1 cellular context compared by ENCODE assay signal in the genomic region with DNA sequence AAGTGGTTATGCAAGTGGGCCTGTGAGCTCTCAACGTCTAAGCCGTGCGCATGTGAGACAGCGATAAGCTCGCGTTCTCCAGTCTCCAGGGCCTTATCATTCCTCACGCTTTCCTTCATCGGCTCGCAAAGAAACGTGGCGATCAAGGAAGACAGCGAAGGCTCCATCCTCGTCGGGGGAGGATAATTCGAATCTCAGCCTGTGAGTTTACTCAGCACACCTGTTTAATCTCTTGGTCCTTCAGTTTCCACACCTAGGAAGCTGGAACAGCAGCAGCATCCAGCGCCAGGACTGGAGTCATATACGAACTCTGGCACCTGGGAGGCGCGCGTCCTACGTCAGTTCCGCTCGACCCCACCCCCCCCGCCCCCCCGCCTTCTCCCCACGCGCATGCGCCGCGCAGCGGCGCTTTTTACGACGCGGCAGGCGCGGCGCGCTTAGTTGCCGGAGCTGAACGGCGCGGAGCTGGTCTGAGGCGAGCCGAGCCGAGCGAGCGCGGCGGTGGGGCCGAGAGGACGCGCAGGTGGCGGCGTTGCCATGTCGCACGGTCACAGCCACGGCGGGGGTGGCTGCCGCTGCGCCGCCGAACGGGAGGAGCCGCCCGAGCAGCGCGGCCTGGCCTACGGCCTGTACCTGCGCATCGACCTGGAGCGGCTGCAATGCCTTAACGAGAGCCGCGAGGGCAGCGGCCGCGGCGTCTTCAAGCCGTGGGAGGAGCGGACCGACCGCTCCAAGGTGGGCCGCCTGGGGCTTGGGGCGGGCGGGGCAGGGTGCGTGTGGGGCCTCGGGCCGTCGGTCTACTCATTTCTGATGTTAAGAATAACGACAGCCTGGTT.
A peak's percentile ranks its signal among the peaks of the same experiment; 100 is the strongest.
TF ChIP-seq lines count a peak whose summit lies in the region.

A gene with protein sequence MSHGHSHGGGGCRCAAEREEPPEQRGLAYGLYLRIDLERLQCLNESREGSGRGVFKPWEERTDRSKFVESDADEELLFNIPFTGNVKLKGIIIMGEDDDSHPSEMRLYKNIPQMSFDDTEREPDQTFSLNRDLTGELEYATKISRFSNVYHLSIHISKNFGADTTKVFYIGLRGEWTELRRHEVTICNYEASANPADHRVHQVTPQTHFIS (plus strand): TSS at position 440 of the 836 bp plus-strand sequence. CDS start 98 bp downstream, at position 538.

TF ChIP-seq in WTC11, 78 proteins besides CTCF, POLR2A, EP300 and RAD21 (continued from another document and continues in another):
- TF ChIP-seq PRRX2 (CRISPR knock-in tag; IDR thresholded peaks at IDR 0.05): 0 out of 2 replicates have a peak, but pooled peaks have one; percentile 55
- TF ChIP-seq EMX1 (CRISPR knock-in tag; IDR thresholded peaks at IDR 0.05): no peak
- TF ChIP-seq, protein P1, sequence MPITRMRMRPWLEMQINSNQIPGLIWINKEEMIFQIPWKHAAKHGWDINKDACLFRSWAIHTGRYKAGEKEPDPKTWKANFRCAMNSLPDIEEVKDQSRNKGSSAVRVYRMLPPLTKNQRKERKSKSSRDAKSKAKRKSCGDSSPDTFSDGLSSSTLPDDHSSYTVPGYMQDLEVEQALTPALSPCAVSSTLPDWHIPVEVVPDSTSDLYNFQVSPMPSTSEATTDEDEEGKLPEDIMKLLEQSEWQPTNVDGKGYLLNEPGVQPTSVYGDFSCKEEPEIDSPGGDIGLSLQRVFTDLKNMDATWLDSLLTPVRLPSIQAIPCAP (CRISPR knock-in tag; IDR thresholded peaks at IDR 0.05): no peak
- no peak; the same call in 1 of the 2 replicates for TF ChIP-seq ZNF219 (CRISPR knock-in tag; IDR thresholded peaks at IDR 0.05; ENCODE audit: borderline replicate concordance)
- no peak for TF ChIP-seq ATF2 (CRISPR knock-in tag; IDR thresholded peaks at IDR 0.05; ENCODE audit: borderline replicate concordance, low read depth)
- 0 out of 2 replicates have a peak, but pooled peaks have one; percentile 27 for TF ChIP-seq TCF7 (CRISPR knock-in tag; IDR thresholded peaks at IDR 0.05; ENCODE audit: low read depth)
- TF ChIP-seq E2F4 (CRISPR knock-in tag; IDR thresholded peaks at IDR 0.05; ENCODE audit: borderline replicate concordance, low read depth): peak; percentile 74; the same call in 1 of the 2 replicates
- peak; percentile 76 for TF ChIP-seq HMGXB4 (CRISPR knock-in tag; IDR thresholded peaks at IDR 0.05)
- TF ChIP-seq, protein P2, sequence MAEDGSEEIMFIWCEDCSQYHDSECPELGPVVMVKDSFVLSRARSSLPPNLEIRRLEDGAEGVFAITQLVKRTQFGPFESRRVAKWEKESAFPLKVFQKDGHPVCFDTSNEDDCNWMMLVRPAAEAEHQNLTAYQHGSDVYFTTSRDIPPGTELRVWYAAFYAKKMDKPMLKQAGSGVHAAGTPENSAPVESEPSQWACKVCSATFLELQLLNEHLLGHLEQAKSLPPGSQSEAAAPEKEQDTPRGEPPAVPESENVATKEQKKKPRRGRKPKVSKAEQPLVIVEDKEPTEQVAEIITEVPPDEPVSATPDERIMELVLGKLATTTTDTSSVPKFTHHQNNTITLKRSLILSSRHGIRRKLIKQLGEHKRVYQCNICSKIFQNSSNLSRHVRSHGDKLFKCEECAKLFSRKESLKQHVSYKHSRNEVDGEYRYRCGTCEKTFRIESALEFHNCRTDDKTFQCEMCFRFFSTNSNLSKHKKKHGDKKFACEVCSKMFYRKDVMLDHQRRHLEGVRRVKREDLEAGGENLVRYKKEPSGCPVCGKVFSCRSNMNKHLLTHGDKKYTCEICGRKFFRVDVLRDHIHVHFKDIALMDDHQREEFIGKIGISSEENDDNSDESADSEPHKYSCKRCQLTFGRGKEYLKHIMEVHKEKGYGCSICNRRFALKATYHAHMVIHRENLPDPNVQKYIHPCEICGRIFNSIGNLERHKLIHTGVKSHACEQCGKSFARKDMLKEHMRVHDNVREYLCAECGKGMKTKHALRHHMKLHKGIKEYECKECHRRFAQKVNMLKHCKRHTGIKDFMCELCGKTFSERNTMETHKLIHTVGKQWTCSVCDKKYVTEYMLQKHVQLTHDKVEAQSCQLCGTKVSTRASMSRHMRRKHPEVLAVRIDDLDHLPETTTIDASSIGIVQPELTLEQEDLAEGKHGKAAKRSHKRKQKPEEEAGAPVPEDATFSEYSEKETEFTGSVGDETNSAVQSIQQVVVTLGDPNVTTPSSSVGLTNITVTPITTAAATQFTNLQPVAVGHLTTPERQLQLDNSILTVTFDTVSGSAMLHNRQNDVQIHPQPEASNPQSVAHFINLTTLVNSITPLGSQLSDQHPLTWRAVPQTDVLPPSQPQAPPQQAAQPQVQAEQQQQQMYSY (CRISPR knock-in tag; IDR thresholded peaks at IDR 0.05): no peak
- no peak for TF ChIP-seq NR2C2 (CRISPR knock-in tag; IDR thresholded peaks at IDR 0.05)
- no peak for TF ChIP-seq ATF6 (CRISPR knock-in tag; IDR thresholded peaks at IDR 0.05)
- peak; percentile 69; the same call in 1 of the 2 replicates for TF ChIP-seq ZNF416 (CRISPR knock-in tag; IDR thresholded peaks at IDR 0.05)
- 0 out of 2 replicates have a peak, but pooled peaks have one; percentile 42 for TF ChIP-seq FOXK1 (CRISPR knock-in tag; IDR thresholded peaks at IDR 0.05)
- no peak for TF ChIP-seq CBFB (CRISPR knock-in tag; IDR thresholded peaks at IDR 0.05; ENCODE audit: low read depth)
- TF ChIP-seq CREM (CRISPR knock-in tag; IDR thresholded peaks at IDR 0.05): peak; percentile 89; the same call in 1 of the 2 replicates
- TF ChIP-seq ZBTB21 (CRISPR knock-in tag; IDR thresholded peaks at IDR 0.05; ENCODE audit: borderline replicate concordance): no peak
- TF ChIP-seq ZNF396 (CRISPR knock-in tag; IDR thresholded peaks at IDR 0.05; ENCODE audit: borderline replicate concordance): no peak
- no peak for TF ChIP-seq ZNF281 (CRISPR knock-in tag; IDR thresholded peaks at IDR 0.05)
- TF ChIP-seq, protein P3, sequence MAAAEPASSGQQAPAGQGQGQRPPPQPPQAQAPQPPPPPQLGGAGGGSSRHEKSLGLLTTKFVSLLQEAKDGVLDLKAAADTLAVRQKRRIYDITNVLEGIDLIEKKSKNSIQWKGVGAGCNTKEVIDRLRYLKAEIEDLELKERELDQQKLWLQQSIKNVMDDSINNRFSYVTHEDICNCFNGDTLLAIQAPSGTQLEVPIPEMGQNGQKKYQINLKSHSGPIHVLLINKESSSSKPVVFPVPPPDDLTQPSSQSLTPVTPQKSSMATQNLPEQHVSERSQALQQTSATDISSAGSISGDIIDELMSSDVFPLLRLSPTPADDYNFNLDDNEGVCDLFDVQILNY (CRISPR knock-in tag; IDR thresholded peaks at IDR 0.05): peak; percentile 84
- TF ChIP-seq ZBTB43 (CRISPR knock-in tag; IDR thresholded peaks at IDR 0.05): no peak
- TF ChIP-seq, protein P4, sequence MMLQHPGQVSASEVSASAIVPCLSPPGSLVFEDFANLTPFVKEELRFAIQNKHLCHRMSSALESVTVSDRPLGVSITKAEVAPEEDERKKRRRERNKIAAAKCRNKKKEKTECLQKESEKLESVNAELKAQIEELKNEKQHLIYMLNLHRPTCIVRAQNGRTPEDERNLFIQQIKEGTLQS (CRISPR knock-in tag; conservative IDR thresholded peaks at IDR 0.05): no peak
- TF ChIP-seq RORB (CRISPR knock-in tag; IDR thresholded peaks at IDR 0.05): no peak
- TF ChIP-seq, protein P5, sequence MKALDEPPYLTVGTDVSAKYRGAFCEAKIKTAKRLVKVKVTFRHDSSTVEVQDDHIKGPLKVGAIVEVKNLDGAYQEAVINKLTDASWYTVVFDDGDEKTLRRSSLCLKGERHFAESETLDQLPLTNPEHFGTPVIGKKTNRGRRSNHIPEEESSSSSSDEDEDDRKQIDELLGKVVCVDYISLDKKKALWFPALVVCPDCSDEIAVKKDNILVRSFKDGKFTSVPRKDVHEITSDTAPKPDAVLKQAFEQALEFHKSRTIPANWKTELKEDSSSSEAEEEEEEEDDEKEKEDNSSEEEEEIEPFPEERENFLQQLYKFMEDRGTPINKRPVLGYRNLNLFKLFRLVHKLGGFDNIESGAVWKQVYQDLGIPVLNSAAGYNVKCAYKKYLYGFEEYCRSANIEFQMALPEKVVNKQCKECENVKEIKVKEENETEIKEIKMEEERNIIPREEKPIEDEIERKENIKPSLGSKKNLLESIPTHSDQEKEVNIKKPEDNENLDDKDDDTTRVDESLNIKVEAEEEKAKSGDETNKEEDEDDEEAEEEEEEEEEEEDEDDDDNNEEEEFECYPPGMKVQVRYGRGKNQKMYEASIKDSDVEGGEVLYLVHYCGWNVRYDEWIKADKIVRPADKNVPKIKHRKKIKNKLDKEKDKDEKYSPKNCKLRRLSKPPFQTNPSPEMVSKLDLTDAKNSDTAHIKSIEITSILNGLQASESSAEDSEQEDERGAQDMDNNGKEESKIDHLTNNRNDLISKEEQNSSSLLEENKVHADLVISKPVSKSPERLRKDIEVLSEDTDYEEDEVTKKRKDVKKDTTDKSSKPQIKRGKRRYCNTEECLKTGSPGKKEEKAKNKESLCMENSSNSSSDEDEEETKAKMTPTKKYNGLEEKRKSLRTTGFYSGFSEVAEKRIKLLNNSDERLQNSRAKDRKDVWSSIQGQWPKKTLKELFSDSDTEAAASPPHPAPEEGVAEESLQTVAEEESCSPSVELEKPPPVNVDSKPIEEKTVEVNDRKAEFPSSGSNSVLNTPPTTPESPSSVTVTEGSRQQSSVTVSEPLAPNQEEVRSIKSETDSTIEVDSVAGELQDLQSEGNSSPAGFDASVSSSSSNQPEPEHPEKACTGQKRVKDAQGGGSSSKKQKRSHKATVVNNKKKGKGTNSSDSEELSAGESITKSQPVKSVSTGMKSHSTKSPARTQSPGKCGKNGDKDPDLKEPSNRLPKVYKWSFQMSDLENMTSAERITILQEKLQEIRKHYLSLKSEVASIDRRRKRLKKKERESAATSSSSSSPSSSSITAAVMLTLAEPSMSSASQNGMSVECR (CRISPR knock-in tag; IDR thresholded peaks at IDR 0.05; ENCODE audit: borderline replicate concordance): peak; percentile 76; the same call in 1 of the 2 replicates
